Comparison of ENCODE assay signal across 15 cellular contexts in genomic region chr1:245856944-245857531, GRCh38.
DNase-seq lines count a peak whose midpoint lies in the region; ATAC-seq and TF ChIP-seq lines count a peak whose summit lies in the region.
"Had no signal": no experiment of that assay in that cellular context is flagged by ENCODE, and none has a peak within 500 bp of the region (broad histone marks: within the 10 kb centered on the region; RNA-seq: fewer than 3 reads in every experiment).

No MANE protein-coding gene starts in this region.

- WGBS in mesodermal cell (ENCODE audit: insufficient coverage in 2 of 2), 2 experiments = 83 to 86% methylated on average over 9 to 11 of the region's 13 CpGs

- H3K4me3 ChIP-seq in AG10803 (ENCODE audit: low read length) (no peak overlapping the region), NT2/D1 (ENCODE audit: insufficient read length, low read depth) (no peak overlapping the region), mesodermal cell (ENCODE audit: extremely low read depth, insufficient read depth, low read length, poor library complexity, severe bottlenecking) (no peak overlapping the region)

- no peak overlapping the region for H3K9ac ChIP-seq in NT2/D1 (ENCODE audit: insufficient read length, low read depth)

- H3K4me1 ChIP-seq in NT2/D1 (ENCODE audit: insufficient read depth, insufficient read length) (no peaks in the 10 kb centered on the region), mesodermal cell (ENCODE audit: control insufficient read depth, insufficient read depth, low read length, poor library complexity, severe bottlenecking) (peaks cover 15% of the 10 kb centered on the region)

- CTCF ChIA-PET in HEK293T (lab: Yijun Ruan, JAX) = no interaction called here

- no peak for ATAC-seq in left cardiac atrium
- ATAC-seq: activated naive CD4-positive, alpha-beta T cell treated with anti-CD3 and anti-CD28 coated beads, Interleukin-2, amount 50 U/mL, for 72 hours; stimulated activated memory B cell treated with anti-CD40 and anti-IgM and Interleukin-4, amounts not matched to agents 10 μg/mL and 1 μg/mL and 100 μg/mL, for 72 hours had no signal

- intact Hi-C loops in left cardiac atrium (cut with DNase I) = no loop called here

- TF ChIP-seq CTCF in AG10803 (conservative IDR thresholded peaks at IDR 0.05; ENCODE audit: low read length) = no peak

- H3K9me3 ChIP-seq in NT2/D1 (ENCODE audit: insufficient read depth, low read length) (no peaks in the 10 kb centered on the region), mesodermal cell (ENCODE audit: control insufficient read depth, low read length) (peaks cover 8% of the 10 kb centered on the region)

- peak; percentile 85 for DNase-seq in AG10803 (ENCODE audit: low read depth)
- peak; percentile 15 for DNase-seq in NT2/D1 (ENCODE audit: low read depth, low spot score)
- DNase-seq in dedifferentiated amniotic fluid mesenchymal stem cell (ENCODE audit: extremely low spot score) = peak; percentile 47
- no peak for DNase-seq in D341Med (ENCODE audit: low spot score)
- DNase-seq in HEK293T (ENCODE audit: extremely low spot score) = no peak
- no peak for DNase-seq in left cardiac atrium
- DNase-seq in NCI-H2107 treated with DMSO at 0.1 percent for 48 hours (lab: John Stamatoyannopoulos, UW; ENCODE audit: unreplicated experiment) = no peak
- DNase-seq: activated CD8-positive, alpha-beta memory T cell treated with anti-CD3 and anti-CD28 coated beads for 24 hours; midbrain; NCI-H1048; RPMI8226; T1000 had no signal

- no peaks in the 10 kb centered on the region for H3K27me3 ChIP-seq in NT2/D1 (ENCODE audit: insufficient read depth, insufficient read length)

- H3K27ac ChIP-seq in mesodermal cell (ENCODE audit: low read depth, low read length, severe bottlenecking) = peak overlapping the region; percentile 79

- H3K36me3 ChIP-seq in NT2/D1 (ENCODE audit: insufficient read depth, insufficient read length, low read length) (peaks cover 3% of the 10 kb centered on the region), mesodermal cell (ENCODE audit: control insufficient read depth, insufficient read depth, low read length) (peaks cover 4% of the 10 kb centered on the region)

- POLR2A ChIA-PET in HEK293T (lab: Yijun Ruan, JAX) = no interaction called here

TF ChIP-seq in HEK293T, 16 proteins besides CTCF, POLR2A, EP300 and RAD21:
- TF ChIP-seq ELF4 (IDR thresholded peaks at IDR 0.05) (no peak), HDGF (IDR thresholded peaks at IDR 0.05; ENCODE audit: borderline replicate concordance) (no peak), FOXM1 (IDR thresholded peaks at IDR 0.05; ENCODE audit: borderline replicate concordance) (no peak), SUZ12 (IDR thresholded peaks at IDR 0.05) (no peak)
TF ChIP-seq in HEK293T: peak in this region for 0.

Comparison
In these comparisons a context has a peak if more than half of its experiments do, and no peak if none do; other contexts are left out.
1. DNase-seq: peak in AG10803 (single experiment), NT2/D1 (single experiment) and dedifferentiated amniotic fluid mesenchymal stem cell (single experiment); none in D341Med (single experiment), HEK293T (single experiment), left cardiac atrium (single experiment) and NCI-H2107 treated with DMSO at 0.1 percent for 48 hours (single experiment).